ENCODE assay signal across 26 cellular contexts in the genomic region with DNA sequence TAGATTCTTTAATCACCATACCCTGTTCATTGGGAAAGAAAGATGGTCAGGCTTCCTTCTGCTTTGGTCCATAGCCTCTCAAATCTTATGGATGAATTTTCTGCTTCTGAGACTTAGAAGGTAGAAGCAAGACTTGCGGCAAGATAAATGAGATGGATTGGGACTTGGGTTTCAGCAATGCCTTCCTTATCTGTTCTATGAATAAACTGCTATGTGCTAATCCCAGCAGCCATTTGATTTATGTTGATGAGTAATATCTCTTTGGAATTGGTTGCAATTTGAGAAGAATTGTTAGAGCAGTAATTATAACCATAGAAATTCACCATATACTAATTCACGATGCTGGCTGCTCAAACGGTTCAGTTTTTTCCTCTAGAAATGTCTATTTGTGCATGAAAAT.
"Had no signal": no experiment of that assay in that cellular context is flagged by ENCODE, and none has a peak within 500 bp of the region (broad histone marks: within the 10 kb centered on the region; RNA-seq: fewer than 3 reads in every experiment).

No MANE protein-coding gene starts in this region.

- H3K27me3 Mint-ChIP-seq: activated naive CD8-positive, alpha-beta T cell treated with anti-CD3 and anti-CD28 coated beads, Interleukin-2, amount 10 ng/mL, durations not matched to agents 7 days and 5 days; activated T-helper 17 cell treated with anti-CD3 and anti-CD28 coated beads, Interleukin-2, amount 50 U/mL, for 72 hours; dendritic cell treated with granulocyte-macrophage colony-stimulating factor and Interleukin-4, amounts not matched to agents 40 ng/mL and 50 ng/mL, for 4 days; stimulated activated naive CD8-positive, alpha-beta T cell treated with anti-CD3 and anti-CD28 coated beads, Interleukin-15, amount 100 ng/mL, for 72 hours had no signal

- H3K4me3 Mint-ChIP-seq: activated naive CD8-positive, alpha-beta T cell treated with anti-CD3 and anti-CD28 coated beads, Interleukin-2, amount 10 ng/mL, durations not matched to agents 7 days and 5 days; activated T-helper 17 cell treated with anti-CD3 and anti-CD28 coated beads, Interleukin-2, amount 50 U/mL, for 72 hours; dendritic cell treated with granulocyte-macrophage colony-stimulating factor and Interleukin-4, amounts not matched to agents 40 ng/mL and 50 ng/mL, for 4 days; mesothelial cell of epicardium; nephron progenitor cell; stimulated activated naive CD8-positive, alpha-beta T cell treated with anti-CD3 and anti-CD28 coated beads, Interleukin-15, amount 100 ng/mL, for 72 hours had no signal

- H3K36me3 ChIP-seq: prostate gland, suprapubic skin, vagina, WERI-Rb-1 had no signal

- H3K9me3 ChIP-seq: esophagus muscularis mucosa, prostate gland, suprapubic skin, vagina had no signal

- DNase-seq: activated CD4-positive, alpha-beta T cell treated with anti-CD3 and anti-CD28 coated beads for 1 hour; activated CD4-positive, alpha-beta T cell treated with anti-CD3 and anti-CD28 coated beads, Interleukin-2, amount 50 U/mL, for 4 hours; activated naive CD4-positive, alpha-beta T cell treated with Interleukin-2 at 50 U/mL for 16 hours; activated naive CD8-positive, alpha-beta T cell treated with anti-CD3 and anti-CD28 coated beads, Interleukin-2, amount 10 ng/mL, durations not matched to agents 7 days and 5 days; activated T-cell treated with anti-CD3 and anti-CD28 coated beads for 4 hours; effector memory CD4-positive, alpha-beta T cell; head of caudate nucleus; kidney; nephron progenitor cell; occipital lobe; right cardiac atrium; small intestine; stimulated activated CD4-positive, alpha-beta T cell treated with anti-CD3 and anti-CD28 coated beads, Interleukin-15, amount 100 ng/mL, for 24 hours; stimulated activated CD4-positive, alpha-beta T cell treated with anti-CD3 and anti-CD28 coated beads, Interleukin-2, amount 100 ng/mL, for 48 hours; stimulated activated naive CD8-positive, alpha-beta T cell treated with anti-CD3 and anti-CD28 coated beads, Interleukin-15, amount 100 ng/mL, for 72 hours; trophoblast cell; WERI-Rb-1 had no signal

- H3K4me1 ChIP-seq: prostate gland, vagina had no signal

- ATAC-seq: activated T-helper 17 cell treated with anti-CD3 and anti-CD28 coated beads, Interleukin-2, amount 50 U/mL, for 72 hours; left lobe of liver; right cardiac atrium; stimulated activated naive CD8-positive, alpha-beta T cell treated with anti-CD3 and anti-CD28 coated beads, Interleukin-15, amount 100 ng/mL, for 72 hours had no signal

- H3K36me3 Mint-ChIP-seq: mesothelial cell of epicardium had no signal

- H3K4me3 ChIP-seq: esophagus muscularis mucosa, lung, prostate gland, suprapubic skin, vagina had no signal

- H3K27me3 ChIP-seq: esophagus muscularis mucosa, suprapubic skin, vagina had no signal

- H3K27ac Mint-ChIP-seq: activated naive CD8-positive, alpha-beta T cell treated with anti-CD3 and anti-CD28 coated beads, Interleukin-2, amount 10 ng/mL, durations not matched to agents 7 days and 5 days; activated T-helper 17 cell treated with anti-CD3 and anti-CD28 coated beads, Interleukin-2, amount 50 U/mL, for 72 hours; dendritic cell treated with granulocyte-macrophage colony-stimulating factor and Interleukin-4, amounts not matched to agents 40 ng/mL and 50 ng/mL, for 4 days; mesothelial cell of epicardium had no signal

- H3K27ac ChIP-seq: prostate gland, suprapubic skin, vagina, WERI-Rb-1 had no signal

- H3K9me3 Mint-ChIP-seq: activated naive CD8-positive, alpha-beta T cell treated with anti-CD3 and anti-CD28 coated beads, Interleukin-2, amount 10 ng/mL, durations not matched to agents 7 days and 5 days; activated T-helper 17 cell treated with anti-CD3 and anti-CD28 coated beads, Interleukin-2, amount 50 U/mL, for 72 hours; dendritic cell treated with granulocyte-macrophage colony-stimulating factor and Interleukin-4, amounts not matched to agents 40 ng/mL and 50 ng/mL, for 4 days; mesothelial cell of epicardium; nephron progenitor cell; stimulated activated naive CD8-positive, alpha-beta T cell treated with anti-CD3 and anti-CD28 coated beads, Interleukin-15, amount 100 ng/mL, for 72 hours had no signal
